Comparison of ENCODE assay signal across 6 cellular contexts in genomic region chr19:45729774-45730388, GRCh38.
DNase-seq lines count a peak whose midpoint lies in the region; ATAC-seq lines count a peak whose summit lies in the region.

No MANE protein-coding gene starts in this region.

- H3K36me3 ChIP-seq in duodenal mucosa (ENCODE audit: control insufficient read depth in 1 of 2, insufficient read depth in 2 of 2, low read length in 2 of 2) (no peaks in the 10 kb centered on the region), rectal smooth muscle tissue (ENCODE audit: control insufficient read depth, insufficient read depth, low read length) (no peaks in the 10 kb centered on the region)

- no peaks in the 10 kb centered on the region for H3K27me3 ChIP-seq in duodenal mucosa (ENCODE audit: control insufficient read depth in 1 of 2, insufficient read depth in 2 of 2, low read length in 2 of 2)
- H3K27me3 ChIP-seq in rectal smooth muscle tissue (ENCODE audit: control insufficient read depth, insufficient read depth, low read length) = no peaks in the 10 kb centered on the region

- H3K27ac ChIP-seq in duodenal mucosa (ENCODE audit: low read depth, low read length) = peak overlapping the region; percentile 53
- peak overlapping the region; percentile 52 for H3K27ac ChIP-seq in rectal smooth muscle tissue (ENCODE audit: low read depth, low read length)

- H3K9ac ChIP-seq in duodenal mucosa (ENCODE audit: low read depth in 1 of 2, low read length in 2 of 2) = peak overlapping the region; percentile 61 to 98
- H3K9ac ChIP-seq in rectal smooth muscle tissue (ENCODE audit: low read length) = peak overlapping the region; percentile 42

- H3K4me3 ChIP-seq in duodenal mucosa (ENCODE audit: low read depth in 1 of 2, low read length in 2 of 2) (peak overlapping the region; percentile 90 to 95), rectal smooth muscle tissue (ENCODE audit: low read length) (peak overlapping the region; percentile 84)

- H3K4me1 ChIP-seq in duodenal mucosa (ENCODE audit: control insufficient read depth in 1 of 2, insufficient read depth in 2 of 2, low read length in 2 of 2) = peaks cover 4 to 9% of the 10 kb centered on the region in 2 donors
- peaks cover 8% of the 10 kb centered on the region for H3K4me1 ChIP-seq in rectal smooth muscle tissue (ENCODE audit: control insufficient read depth, insufficient read depth, low read length)

- H3K9me3 ChIP-seq in duodenal mucosa (ENCODE audit: control insufficient read depth in 1 of 2, low read length in 2 of 2) = no peaks in the 10 kb centered on the region

- ATAC-seq in HG03378 (IDR thresholded peaks at IDR 0.05; ENCODE audit: unreplicated experiment) = no peak
- no peak for ATAC-seq in GM18907 (IDR thresholded peaks at IDR 0.05; ENCODE audit: unreplicated experiment)

- peak; percentile 18 to 29 for DNase-seq in activated CD4-positive, alpha-beta T cell treated with anti-CD3 and anti-CD28 coated beads for 4 hours
- DNase-seq in activated CD4-positive, alpha-beta T cell treated with anti-CD3 and anti-CD28 coated beads for 1 hour = no peak
